In genomic region chr3:71056327-71056726, GRCh38 we compare ENCODE assay signal across 10 cellular contexts.
DNase-seq lines count a peak whose midpoint lies in the region; ATAC-seq and TF ChIP-seq lines count a peak whose summit lies in the region.
"Had no signal": no experiment of that assay in that cellular context is flagged by ENCODE, and none has a peak within 500 bp of the region (broad histone marks: within the 10 kb centered on the region; RNA-seq: fewer than 3 reads in every experiment).

No MANE protein-coding gene starts in this region.

- TF ChIP-seq POLR2A in heart left ventricle (IDR thresholded peaks at IDR 0.05) (no peak), breast epithelium (IDR thresholded peaks at IDR 0.05) (no peak)

- H3K36me3 ChIP-seq in heart left ventricle (peaks cover 0 to 19% (median 10%) of the 10 kb centered on the region in 9 donors), breast epithelium (no peaks in the 10 kb centered on the region), upper lobe of right lung (peaks cover 24% of the 10 kb centered on the region)

- TF ChIP-seq CTCF in heart left ventricle (IDR thresholded peaks at IDR 0.05) = no peak
- no peak for TF ChIP-seq CTCF in breast epithelium (IDR thresholded peaks at IDR 0.05)
- TF ChIP-seq CTCF in upper lobe of right lung (IDR thresholded peaks at IDR 0.05) = no peak

- H3K4me1 ChIP-seq in heart left ventricle (peaks cover 2 to 100% (median 83%) of the 10 kb centered on the region in 12 donors), breast epithelium (peaks cover 0 to 3% of the 10 kb centered on the region in 2 donors), upper lobe of right lung (peaks cover 59% of the 10 kb centered on the region)

- H3K9me3 ChIP-seq in heart left ventricle (no peaks in the 10 kb centered on the region), breast epithelium (no peaks in the 10 kb centered on the region), upper lobe of right lung (no peaks in the 10 kb centered on the region)

- H3K4me3 ChIP-seq in heart left ventricle (peak overlapping the region in 3 of 12 donors; percentile 13 to 30 (median 26)), breast epithelium (peak overlapping the region in 1 of 3 donors; percentile 36), upper lobe of right lung (no peak overlapping the region)
- H3K4me3 ChIP-seq: GM12878 had no signal

- peak in 2 of 4 donors; percentile 44 to 50 for ATAC-seq in heart left ventricle
- ATAC-seq in Right ventricle myocardium superior (ENCODE audit: poor library complexity) = no peak
- no peak for ATAC-seq in upper lobe of right lung
- no peak for ATAC-seq in GM21381 (IDR thresholded peaks at IDR 0.05; ENCODE audit: unreplicated experiment)
- no peak for ATAC-seq in sciatic nerve
- ATAC-seq: GM12878 had no signal

- DNase-seq in heart left ventricle (no peak), Right ventricle myocardium superior (no peak), breast epithelium (ENCODE audit: low spot score in 2 of 2) (no peak), lung microvascular endothelial cell (ENCODE audit: low read depth in 2 of 2) (peak; percentile 69 to 86), upper lobe of right lung (no peak), sciatic nerve (ENCODE audit: low spot score) (no peak), germinal center (ENCODE audit: low spot score) (no peak)
- DNase-seq: NCI-H1092 treated with DMSO at 0.1 percent for 48 hours had no signal

- H3K27me3 ChIP-seq in heart left ventricle = no peaks in the 10 kb centered on the region
- H3K27me3 ChIP-seq in breast epithelium = no peaks in the 10 kb centered on the region
- H3K27me3 ChIP-seq in upper lobe of right lung = no peaks in the 10 kb centered on the region

- intact Hi-C loops in heart left ventricle (cut with DNase I) (loop anchor here in 2 of 10 donors (5.0 kb wide), 2 partner anchors 49 to 526 kb away; partner anchors contain the start of gene FOXP1 (in 1 of the 2)), Right ventricle myocardium superior (cut with DNase I) (no loop called here), breast epithelium (cut with DNase I; ENCODE audit: low total_unique reads) (no loop called here), upper lobe of right lung (cut with DNase I) (loop anchor here (10.0 kb wide), 1 partner anchor 528 kb away; the partner anchor contains the start of gene FOXP1), sciatic nerve (cut with DNase I) (no loop called here)

- H3K27ac ChIP-seq in heart left ventricle (peak overlapping the region; percentile 38 to 97 (median 84)), breast epithelium (peak overlapping the region; percentile 78 to 98), upper lobe of right lung (peak overlapping the region; percentile 88)

- 44 to 55% (median 50%) methylated on average over 5 of the region's 5 CpGs for WGBS in heart left ventricle, 4 donors

Comparison
In these comparisons a context has a peak if more than half of its experiments do, and no peak if none do; other contexts are left out.
1. DNase-seq: peak in lung microvascular endothelial cell (2 of 2); none in heart left ventricle (0 of 5), Right ventricle myocardium superior (single experiment), breast epithelium (0 of 2), upper lobe of right lung (single experiment), sciatic nerve (single experiment) and germinal center (single experiment).
2. Peak in every context shown above with its lines, with median percentiles within 50 percentile points of each other: H3K27ac ChIP-seq.